ENCODE assay signal across 1 cellular context in genomic region chr22:31345331-31346254, GRCh38.
TF ChIP-seq lines count a peak whose summit lies in the region.

No MANE protein-coding gene starts in this region.

TF ChIP-seq in IMR-90, 13 proteins besides CTCF, POLR2A, EP300 and RAD21:
- TF ChIP-seq NFE2L2 (IDR thresholded peaks at IDR 0.05; ENCODE audit: low read depth, low read length) (no peak), RFX5 (IDR thresholded peaks at IDR 0.05; ENCODE audit: low read depth, low read length) (no peak), SMC3 (IDR thresholded peaks at IDR 0.05; ENCODE audit: low read depth, low read length) (peak; percentile 57), FOS (IDR thresholded peaks at IDR 0.05; ENCODE audit: low read depth, low read length) (no peak), MAFK (IDR thresholded peaks at IDR 0.05; ENCODE audit: low read depth, low read length) (no peak), CEBPB (IDR thresholded peaks at IDR 0.05; ENCODE audit: low read depth, low read length) (no peak), ELK1 (IDR thresholded peaks at IDR 0.05; ENCODE audit: borderline replicate concordance, low read depth, low read length) (no peak), RCOR1 (IDR thresholded peaks at IDR 0.05; ENCODE audit: insufficient replicate concordance, low read length) (no peak), CHD1 (IDR thresholded peaks at IDR 0.05; ENCODE audit: low read depth, low read length) (no peak), MXI1 (IDR thresholded peaks at IDR 0.05; ENCODE audit: borderline replicate concordance, low read depth, low read length) (peak; percentile 78; the same call in 1 of the 2 replicates), BHLHE40 (IDR thresholded peaks at IDR 0.05; ENCODE audit: low read depth, low read length) (peak; percentile 74; the same call in 1 of the 2 replicates), MAZ (IDR thresholded peaks at IDR 0.05; ENCODE audit: borderline replicate concordance, low read depth, low read length) (peak; percentile 83), USF2 (IDR thresholded peaks at IDR 0.05; ENCODE audit: low read depth, low read length) (peak; percentile 19; the same call in 1 of the 2 replicates)
